Comparison of ENCODE assay signal across 8 cellular contexts in the genomic region with DNA sequence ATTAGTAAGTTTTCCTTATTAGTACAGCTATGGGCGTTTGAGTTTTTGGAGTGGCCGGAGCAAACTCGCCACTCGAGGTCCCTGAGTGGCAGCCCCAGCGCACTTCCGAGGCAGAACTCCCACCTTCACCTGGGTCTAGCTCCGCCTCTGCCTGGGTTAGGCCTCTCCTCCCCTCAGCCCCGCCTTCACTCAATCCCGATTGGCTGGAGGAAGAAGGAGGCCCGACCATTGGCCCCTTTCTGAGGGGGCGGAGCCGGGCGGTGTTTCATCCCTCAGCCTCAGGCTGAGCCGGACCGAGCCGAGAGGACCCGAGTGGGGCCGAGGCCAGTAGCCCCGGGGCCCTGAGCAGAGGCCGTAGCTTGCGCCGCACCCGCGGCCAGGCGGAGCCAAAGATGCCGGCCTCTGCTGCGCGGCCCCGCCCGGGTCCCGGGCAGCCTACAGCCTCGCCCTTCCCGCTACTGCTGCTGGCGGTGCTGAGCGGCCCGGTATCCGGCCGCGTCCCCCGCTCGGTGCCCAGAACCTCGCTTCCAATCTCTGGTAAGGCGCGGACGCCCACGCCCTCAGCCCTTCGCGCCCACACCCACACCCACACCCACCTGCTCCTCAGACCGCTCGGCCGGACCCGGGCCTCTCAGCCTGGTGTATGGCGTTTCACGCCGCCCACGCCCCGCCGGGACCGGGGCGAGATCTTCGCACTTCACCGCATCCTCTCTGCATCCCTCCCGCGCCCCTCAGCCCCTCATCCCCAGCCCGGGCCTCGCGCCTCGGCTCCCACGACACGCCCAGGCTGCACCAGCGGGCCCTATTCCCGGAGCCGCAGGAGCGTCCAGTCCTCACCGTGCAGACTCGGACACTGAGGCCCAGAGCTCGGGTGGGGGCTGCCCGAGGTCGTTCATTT. TPM values are rescaled to one million over a fixed set of nuclear protein-coding genes. Genes with fewer than 3 reads are reported as not detected.
DNase-seq lines count a peak whose midpoint lies in the region; ATAC-seq, FAIRE-seq and TF ChIP-seq lines count a peak whose summit lies in the region.

A gene with protein sequence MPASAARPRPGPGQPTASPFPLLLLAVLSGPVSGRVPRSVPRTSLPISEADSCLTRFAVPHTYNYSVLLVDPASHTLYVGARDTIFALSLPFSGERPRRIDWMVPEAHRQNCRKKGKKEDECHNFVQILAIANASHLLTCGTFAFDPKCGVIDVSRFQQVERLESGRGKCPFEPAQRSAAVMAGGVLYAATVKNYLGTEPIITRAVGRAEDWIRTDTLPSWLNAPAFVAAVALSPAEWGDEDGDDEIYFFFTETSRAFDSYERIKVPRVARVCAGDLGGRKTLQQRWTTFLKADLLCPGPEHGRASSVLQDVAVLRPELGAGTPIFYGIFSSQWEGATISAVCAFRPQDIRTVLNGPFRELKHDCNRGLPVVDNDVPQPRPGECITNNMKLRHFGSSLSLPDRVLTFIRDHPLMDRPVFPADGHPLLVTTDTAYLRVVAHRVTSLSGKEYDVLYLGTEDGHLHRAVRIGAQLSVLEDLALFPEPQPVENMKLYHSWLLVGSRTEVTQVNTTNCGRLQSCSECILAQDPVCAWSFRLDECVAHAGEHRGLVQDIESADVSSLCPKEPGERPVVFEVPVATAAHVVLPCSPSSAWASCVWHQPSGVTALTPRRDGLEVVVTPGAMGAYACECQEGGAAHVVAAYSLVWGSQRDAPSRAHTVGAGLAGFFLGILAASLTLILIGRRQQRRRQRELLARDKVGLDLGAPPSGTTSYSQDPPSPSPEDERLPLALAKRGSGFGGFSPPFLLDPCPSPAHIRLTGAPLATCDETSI (plus strand): TSS at position 263 of the 898 bp plus-strand sequence. CDS start 130 bp downstream, at position 393.

- H3K27me3 Mint-ChIP-seq in nephron progenitor cell (ENCODE audit: low read depth, poor library complexity) = peaks cover 57% of the 10 kb centered on the region
- H3K27me3 Mint-ChIP-seq in stimulated activated naive CD8-positive, alpha-beta T cell treated with anti-CD3 and anti-CD28 coated beads, Interleukin-15, Interleukin-2, amounts not matched to agents 100 ng/mL and 50 ng/mL, for 24 hours = peaks cover 14% of the 10 kb centered on the region

- H3K36me3 Mint-ChIP-seq in nephron progenitor cell (ENCODE audit: low read depth) = peaks cover 4% of the 10 kb centered on the region
- H3K36me3 Mint-ChIP-seq in stimulated activated naive CD8-positive, alpha-beta T cell treated with anti-CD3 and anti-CD28 coated beads, Interleukin-15, Interleukin-2, amounts not matched to agents 100 ng/mL and 50 ng/mL, for 24 hours (ENCODE audit: low read depth) = no peaks in the 10 kb centered on the region

- H3K27me3 ChIP-seq in RWPE2 (ENCODE audit: insufficient read depth, poor library complexity, severe bottlenecking) = no peaks in the 10 kb centered on the region

- no peak within 1 kb of the TSS for H3K27ac ChIP-seq in RWPE2 (ENCODE audit: poor library complexity, severe bottlenecking)

- peak; percentile 98 for ATAC-seq in RWPE2 (ENCODE audit: low read depth)

- peaks cover 14% of the 10 kb centered on the region for H3K4me1 Mint-ChIP-seq in nephron progenitor cell
- H3K4me1 Mint-ChIP-seq in stimulated activated naive CD8-positive, alpha-beta T cell treated with anti-CD3 and anti-CD28 coated beads, Interleukin-15, Interleukin-2, amounts not matched to agents 100 ng/mL and 50 ng/mL, for 24 hours (ENCODE audit: low read depth) = peaks cover 10% of the 10 kb centered on the region

- TF ChIP-seq CTCF in RWPE2 (IDR thresholded peaks at IDR 0.05; ENCODE audit: poor library complexity, severe bottlenecking) (no peak), fibroblast of the aortic adventitia (IDR thresholded peaks at IDR 0.05; ENCODE audit: insufficient read depth, low read length) (no peak), nephron progenitor cell (IDR thresholded peaks at IDR 0.05) (no peak)

- peak within 1 kb of the TSS; percentile 85 for H3K4me3 Mint-ChIP-seq in nephron progenitor cell
- peak within 1 kb of the TSS; percentile 83 for H3K4me3 Mint-ChIP-seq in stimulated activated naive CD8-positive, alpha-beta T cell treated with anti-CD3 and anti-CD28 coated beads, Interleukin-15, Interleukin-2, amounts not matched to agents 100 ng/mL and 50 ng/mL, for 24 hours

- peak; percentile 84 for FAIRE-seq in H54 (lab: Jason Lieb, UNC)

- H3K36me3 ChIP-seq in RWPE2 (ENCODE audit: low read depth) = no peaks in the 10 kb centered on the region

- H3K4me3 ChIP-seq in RWPE2 (ENCODE audit: severe bottlenecking) = peak within 1 kb of the TSS; percentile 70
- peak within 1 kb of the TSS; percentile 73 for H3K4me3 ChIP-seq in fibroblast of the aortic adventitia (ENCODE audit: low read depth, low read length)

- no peak within 1 kb of the TSS for H3K27ac Mint-ChIP-seq in nephron progenitor cell
- H3K27ac Mint-ChIP-seq in stimulated activated naive CD8-positive, alpha-beta T cell treated with anti-CD3 and anti-CD28 coated beads, Interleukin-15, Interleukin-2, amounts not matched to agents 100 ng/mL and 50 ng/mL, for 24 hours = peak within 1 kb of the TSS; percentile 60

- no peaks in the 10 kb centered on the region for H3K9me3 ChIP-seq in RWPE2 (ENCODE audit: severe bottlenecking)

- peak; percentile 51; the same call in 1 of the 2 replicates for TF ChIP-seq POLR2A in H54 (IDR thresholded peaks at IDR 0.05; ENCODE audit: low read depth, low read length)

- peak; percentile 97 for DNase-seq in EL
- DNase-seq in H54 (ENCODE audit: insufficient read length, low spot score) = peak; percentile 98
- peak; percentile 96 for DNase-seq in LoVo (ENCODE audit: low spot score)
- peak; percentile 96 for DNase-seq in RWPE2 (ENCODE audit: low spot score)
- peak; percentile 93 for DNase-seq in activated effector memory CD4-positive, alpha-beta T cell treated with Interleukin-2 at 50 U/mL for 16 hours
- DNase-seq in fibroblast of the aortic adventitia (ENCODE audit: low read depth) = peak; percentile 91
- DNase-seq in nephron progenitor cell = peak; percentile 98

- H3K4me1 ChIP-seq in RWPE2 (ENCODE audit: insufficient read depth, poor library complexity, severe bottlenecking) = peaks cover 7% of the 10 kb centered on the region

- peaks cover 16% of the 10 kb centered on the region for H3K9me3 Mint-ChIP-seq in nephron progenitor cell
- no peaks in the 10 kb centered on the region for H3K9me3 Mint-ChIP-seq in stimulated activated naive CD8-positive, alpha-beta T cell treated with anti-CD3 and anti-CD28 coated beads, Interleukin-15, Interleukin-2, amounts not matched to agents 100 ng/mL and 50 ng/mL, for 24 hours

RNA-seq across cellular contexts. Expression of the gene that starts here (rescaled TPM):
- 2.8 and 3.6 TPM in 2 replicates for total RNA-seq in fibroblast of the aortic adventitia (ENCODE audit: low replicate concordance)
